Comparison of ENCODE assay signal across 11 cellular contexts in genomic region chr13:66562054-66562453, GRCh38.
"Had no signal": no experiment of that assay in that cellular context is flagged by ENCODE, and none has a peak within 500 bp of the region (broad histone marks: within the 10 kb centered on the region; RNA-seq: fewer than 3 reads in every experiment).

No MANE protein-coding gene starts in this region.

- DNase-seq: GM23248, GOT3, H7, H9, HCEC 1CT, HFFc6 had no signal

- H3K27ac ChIP-seq: GM23248 had no signal

- FAIRE-seq: H1, H54 had no signal

- H2AFZ ChIP-seq: GM23248, GM23338 had no signal

- H3K4me3 Mint-ChIP-seq: GM23338, H9, HFFc6 had no signal

- H3K9me3 ChIP-seq: HAP-1 had no signal

- H3K4me2 ChIP-seq: GM23338 had no signal

- H3K9me3 Mint-ChIP-seq: HFFc6 had no signal

- H3K4me3 ChIP-seq: GM23248, GM23338, HAP-1 had no signal

- H3K36me3 ChIP-seq: HAP-1 had no signal

- H3K9ac ChIP-seq: GM23248 had no signal

- H3K27ac Mint-ChIP-seq: GM23338, H9, HFFc6 had no signal

- ATAC-seq: GM23338, HCT116 had no signal
